ENCODE assay signal across 17 cellular contexts in the genomic region with DNA sequence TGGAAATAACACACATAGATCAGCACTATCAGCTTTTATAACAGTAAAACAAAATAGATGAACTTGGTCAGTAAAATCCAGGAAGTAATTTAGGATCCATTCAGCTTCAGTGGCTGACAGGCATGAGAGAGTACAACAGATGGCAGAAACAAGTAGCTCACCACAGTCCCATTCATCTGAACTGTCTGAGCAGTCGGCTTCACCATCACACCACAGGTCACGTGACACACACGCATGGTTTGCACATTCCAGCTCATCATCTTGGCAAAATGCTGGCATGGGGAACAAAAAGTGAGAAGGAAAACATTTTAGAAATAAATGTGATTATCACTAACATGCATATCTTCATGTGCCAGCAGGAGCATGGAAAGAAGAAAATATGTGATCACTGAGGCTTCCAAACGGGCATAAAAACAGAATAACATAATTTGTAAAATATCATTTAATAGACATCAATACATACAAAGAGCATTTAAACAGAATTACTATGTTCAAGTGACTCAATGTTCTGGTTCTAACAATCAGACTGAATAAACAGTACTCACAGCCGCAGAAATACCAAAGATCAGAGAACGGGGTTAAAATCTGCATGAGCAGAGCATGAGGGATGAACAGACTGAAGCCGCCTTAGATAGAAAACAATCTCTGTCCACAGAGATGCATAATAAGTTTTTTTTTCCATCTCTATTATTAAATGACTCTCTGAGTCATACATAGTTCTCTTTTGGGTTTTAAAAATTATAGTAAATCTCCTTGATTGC.
A peak's percentile ranks its signal among the peaks of the same experiment; 100 is the strongest.
DNase-seq lines count a peak whose midpoint lies in the region; ATAC-seq and TF ChIP-seq lines count a peak whose summit lies in the region.
"Had no signal": no experiment of that assay in that cellular context is flagged by ENCODE, and none has a peak within 500 bp of the region (broad histone marks: within the 10 kb centered on the region; RNA-seq: fewer than 3 reads in every experiment).

No MANE protein-coding gene starts in this region.

- no peaks in the 10 kb centered on the region for H3K27me3 ChIP-seq in SJCRH30
- H3K27me3 ChIP-seq: dorsolateral prefrontal cortex, heart right ventricle, transverse colon had no signal

- no peaks in the 10 kb centered on the region for H3K9me3 ChIP-seq in SJCRH30 (replicated peaks)
- H3K9me3 ChIP-seq: heart right ventricle, transverse colon had no signal

- H3K4me3 ChIP-seq in SJCRH30 (no peak overlapping the region), fibroblast of pulmonary artery (replicated peaks; ENCODE audit: low read depth, low read length) (no peak overlapping the region), skeletal muscle cell (ENCODE audit: low read depth, low read length) (no peak overlapping the region)
- H3K4me3 ChIP-seq: dorsolateral prefrontal cortex, heart right ventricle, transverse colon had no signal

- ATAC-seq in HG03439 (IDR thresholded peaks at IDR 0.05; ENCODE audit: unreplicated experiment): no peak
- no peak for ATAC-seq in HG02970 (IDR thresholded peaks at IDR 0.05; ENCODE audit: low FRiP score, unreplicated experiment)
- ATAC-seq: heart right ventricle had no signal

- H3K4me1 ChIP-seq in SJCRH30: peaks cover 7% of the 10 kb centered on the region
- H3K4me1 ChIP-seq: transverse colon had no signal

- no peak overlapping the region for H3K27ac ChIP-seq in SJCRH30
- H3K27ac ChIP-seq: 22Rv1, heart right ventricle, transverse colon, VCaP had no signal

- DNase-seq in DMS53 (lab: John Stamatoyannopoulos, UW) (peak; percentile 13), DMS53 treated with DMSO at 0.1 percent for 48 hours (lab: John Stamatoyannopoulos, UW; ENCODE audit: unreplicated experiment) (no peak), SJCRH30 (peak; percentile 60 to 72), fibroblast of pulmonary artery (ENCODE audit: low read depth) (peak; percentile 42), skeletal muscle cell (ENCODE audit: low read depth) (peak; percentile 66), activated gamma-delta T cell treated with Interleukin-2 at 50 U/mL for 16 hours (no peak)
- DNase-seq: activated CD8-positive, alpha-beta memory T cell treated with anti-CD3 and anti-CD28 coated beads, Interleukin-2, amount 50 U/mL, for 4 hours; GOT3; heart right ventricle; NCI-H1092 treated with DMSO at 0.1 percent for 48 hours; SIG-M5; transverse colon had no signal

- TF ChIP-seq CTCF in fibroblast of pulmonary artery (IDR thresholded peaks at IDR 0.05; ENCODE audit: low read length, missing control alignments): no peak

- no peaks in the 10 kb centered on the region for H3K36me3 ChIP-seq in SJCRH30
- H3K36me3 ChIP-seq: transverse colon had no signal

Comparison
In these comparisons a context has a peak if more than half of its experiments do, and no peak if none do; other contexts are left out.
1. DNase-seq: peak in DMS53 (single experiment), SJCRH30 (2 of 2), fibroblast of pulmonary artery (single experiment) and skeletal muscle cell (single experiment); none in DMS53 treated with DMSO at 0.1 percent for 48 hours (single experiment) and activated gamma-delta T cell treated with Interleukin-2 at 50 U/mL for 16 hours (single experiment).